Comparison of ENCODE assay signal across 11 cellular contexts in genomic region chr7:44750424-44750823, GRCh38. TPM values are rescaled to one million over a fixed set of nuclear protein-coding genes. Genes with fewer than 3 reads are reported as not detected.
DNase-seq lines count a peak whose midpoint lies in the region; ATAC-seq and TF ChIP-seq lines count a peak whose summit lies in the region.
"Had no signal": no experiment of that assay in that cellular context is flagged by ENCODE, and none has a peak within 500 bp of the region (broad histone marks: within the 10 kb centered on the region; RNA-seq: fewer than 3 reads in every experiment).

No MANE protein-coding gene starts in this region.

- no peak for ATAC-seq in activated T-helper 17 cell treated with anti-CD3 and anti-CD28 coated beads, Interleukin-2, amount 50 U/mL, for 72 hours (replicated peaks)

- H3K4me3 Mint-ChIP-seq in activated T-helper 17 cell treated with anti-CD3 and anti-CD28 coated beads, Interleukin-2, amount 50 U/mL, for 72 hours, result peak overlapping the region; percentile 86

- H3K36me3 ChIP-seq in mucosa of stomach (ENCODE audit: control insufficient read depth, insufficient read depth, low read length), result no peaks in the 10 kb centered on the region

- H3K36me3 Mint-ChIP-seq in activated T-helper 17 cell treated with anti-CD3 and anti-CD28 coated beads, Interleukin-2, amount 50 U/mL, for 72 hours (ENCODE audit: low read depth), result peaks cover 32% of the 10 kb centered on the region

- H3K9ac ChIP-seq in mucosa of stomach (ENCODE audit: low read length), result peak overlapping the region; percentile 18

- no peak for TF ChIP-seq CTCF in AG04449 (IDR thresholded peaks at IDR 0.05; ENCODE audit: insufficient read depth, low read length, missing control alignments)
- no peak for TF ChIP-seq CTCF in GM12865 (IDR thresholded peaks at IDR 0.05; ENCODE audit: insufficient read depth, low read depth, low read length, missing control alignments)

- peak overlapping the region; percentile 93 for H3K27ac Mint-ChIP-seq in activated T-helper 17 cell treated with anti-CD3 and anti-CD28 coated beads, Interleukin-2, amount 50 U/mL, for 72 hours

- H3K4me3 ChIP-seq in AG04449 (ENCODE audit: low read depth, low read length) (peak overlapping the region; percentile 82; the same call in 1 of the 2 replicates), GM12865 (ENCODE audit: low read depth, low read length) (peak overlapping the region; percentile 64), mucosa of stomach (ENCODE audit: low read length) (no peak overlapping the region)

- H3K27me3 ChIP-seq in mucosa of stomach (ENCODE audit: control insufficient read depth, insufficient read depth, low read length), result no peaks in the 10 kb centered on the region

- no peaks in the 10 kb centered on the region for H3K27me3 Mint-ChIP-seq in activated T-helper 17 cell treated with anti-CD3 and anti-CD28 coated beads, Interleukin-2, amount 50 U/mL, for 72 hours

- DNase-seq in AG04449 (ENCODE audit: low read depth, low spot score) (no peak), GM12865 (ENCODE audit: low read depth) (no peak), GDM1 (lab: John Stamatoyannopoulos, UW) (no peak), HT-29 (ENCODE audit: low spot score) (no peak), SHP77 (lab: John Stamatoyannopoulos, UW) (no peak), putamen (ENCODE audit: low spot score) (no peak)
- DNase-seq: DMS153, foreskin melanocyte, NCI-H748 treated with DMSO at 0.1 percent for 48 hours had no signal

- peaks cover 38% of the 10 kb centered on the region for H3K4me1 ChIP-seq in mucosa of stomach (ENCODE audit: control insufficient read depth, insufficient read depth, low read length)

- no peaks in the 10 kb centered on the region for H3K9me3 Mint-ChIP-seq in activated T-helper 17 cell treated with anti-CD3 and anti-CD28 coated beads, Interleukin-2, amount 50 U/mL, for 72 hours

- H3K4me1 Mint-ChIP-seq in activated T-helper 17 cell treated with anti-CD3 and anti-CD28 coated beads, Interleukin-2, amount 50 U/mL, for 72 hours, result peaks cover 17% of the 10 kb centered on the region

- CTCF ChIA-PET in AG04449 (lab: Yijun Ruan, JAX), result interaction anchor here (0.9 to 1.8 kb wide), 5 partner anchors 10 to 214 kb away, joined by 3 to 5 read pairs (median 4); no protein-coding TSS in a partner anchor

- no peaks in the 10 kb centered on the region for H3K9me3 ChIP-seq in mucosa of stomach (ENCODE audit: control insufficient read depth, low read length)

- POLR2A ChIA-PET in AG04449 (lab: Yijun Ruan, JAX), result interaction anchor here (1.1 to 1.5 kb wide), 2 partner anchors 47 to 168 kb away, joined by 3 read pairs; partner anchors contain the start of gene TMED4

RNA-seq across cellular contexts. Expression of gene ZMIZ2, which starts 1.8 kb away (rescaled TPM):
- 100 to 1,000 TPM in 1 of 2 donors, 10 to 100 TPM in 1; 88.7 to 134 TPM for total RNA-seq in activated T-helper 17 cell treated with anti-CD3 and anti-CD28 coated beads, Interleukin-2, amount 50 U/mL, for 72 hours
- 37.7 and 41.0 TPM in 2 replicates for total RNA-seq in HT-29 (2014; rRNA removed; shearing (Covaris generic))

RNA-seq across cellular contexts. Expression of gene PPIA, which starts 46.1 kb away (rescaled TPM):
- total RNA-seq in activated T-helper 17 cell treated with anti-CD3 and anti-CD28 coated beads, Interleukin-2, amount 50 U/mL, for 72 hours, result 1,000 to 10,000 TPM; 1,915 to 2,917 TPM
- total RNA-seq in HT-29 (2014; rRNA removed; shearing (Covaris generic)), result 3,779 and 3,976 TPM in 2 replicates
